1 cellular context compared by ENCODE assay signal in genomic region chr1:169091480-169091941, GRCh38.
TF ChIP-seq lines count a peak whose summit lies in the region.

No MANE protein-coding gene starts in this region.

TF ChIP-seq in GM12878, 131 proteins besides CTCF, POLR2A, EP300 and RAD21 (continued from another document and continues in another):
- TF ChIP-seq, protein P1, sequence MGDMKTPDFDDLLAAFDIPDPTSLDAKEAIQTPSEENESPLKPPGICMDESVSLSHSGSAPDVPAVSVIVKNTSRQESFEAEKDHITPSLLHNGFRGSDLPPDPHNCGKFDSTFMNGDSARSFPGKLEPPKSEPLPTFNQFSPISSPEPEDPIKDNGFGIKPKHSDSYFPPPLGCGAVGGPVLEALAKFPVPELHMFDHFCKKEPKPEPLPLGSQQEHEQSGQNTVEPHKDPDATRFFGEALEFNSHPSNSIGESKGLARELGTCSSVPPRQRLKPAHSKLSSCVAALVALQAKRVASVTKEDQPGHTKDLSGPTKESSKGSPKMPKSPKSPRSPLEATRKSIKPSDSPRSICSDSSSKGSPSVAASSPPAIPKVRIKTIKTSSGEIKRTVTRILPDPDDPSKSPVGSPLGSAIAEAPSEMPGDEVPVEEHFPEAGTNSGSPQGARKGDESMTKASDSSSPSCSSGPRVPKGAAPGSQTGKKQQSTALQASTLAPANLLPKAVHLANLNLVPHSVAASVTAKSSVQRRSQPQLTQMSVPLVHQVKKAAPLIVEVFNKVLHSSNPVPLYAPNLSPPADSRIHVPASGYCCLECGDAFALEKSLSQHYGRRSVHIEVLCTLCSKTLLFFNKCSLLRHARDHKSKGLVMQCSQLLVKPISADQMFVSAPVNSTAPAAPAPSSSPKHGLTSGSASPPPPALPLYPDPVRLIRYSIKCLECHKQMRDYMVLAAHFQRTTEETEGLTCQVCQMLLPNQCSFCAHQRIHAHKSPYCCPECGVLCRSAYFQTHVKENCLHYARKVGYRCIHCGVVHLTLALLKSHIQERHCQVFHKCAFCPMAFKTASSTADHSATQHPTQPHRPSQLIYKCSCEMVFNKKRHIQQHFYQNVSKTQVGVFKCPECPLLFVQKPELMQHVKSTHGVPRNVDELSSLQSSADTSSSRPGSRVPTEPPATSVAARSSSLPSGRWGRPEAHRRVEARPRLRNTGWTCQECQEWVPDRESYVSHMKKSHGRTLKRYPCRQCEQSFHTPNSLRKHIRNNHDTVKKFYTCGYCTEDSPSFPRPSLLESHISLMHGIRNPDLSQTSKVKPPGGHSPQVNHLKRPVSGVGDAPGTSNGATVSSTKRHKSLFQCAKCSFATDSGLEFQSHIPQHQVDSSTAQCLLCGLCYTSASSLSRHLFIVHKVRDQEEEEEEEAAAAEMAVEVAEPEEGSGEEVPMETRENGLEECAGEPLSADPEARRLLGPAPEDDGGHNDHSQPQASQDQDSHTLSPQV (IDR thresholded peaks at IDR 0.05): no peak
- TF ChIP-seq REST (IDR thresholded peaks at IDR 0.05; ENCODE audit: low read depth, low read length) (no peak), PAX5 (IDR thresholded peaks at IDR 0.05; ENCODE audit: borderline replicate concordance, low read depth, low read length) (no peak), KLF5 (IDR thresholded peaks at IDR 0.05; ENCODE audit: partially characterized antibody) (no peak), FOXK2 (IDR thresholded peaks at IDR 0.05) (no peak), NFIC (IDR thresholded peaks at IDR 0.05; ENCODE audit: low read depth, low read length) (no peak), EGR1 (IDR thresholded peaks at IDR 0.05; ENCODE audit: borderline replicate concordance in 1 of 2, low read depth in 2 of 2, low read length in 2 of 2) (no peak), FOXM1 (IDR thresholded peaks at IDR 0.05; ENCODE audit: low read depth, low read length) (0 out of 2 replicates have a peak, but pooled peaks have one; percentile 5), ZNF384 (IDR thresholded peaks at IDR 0.05; ENCODE audit: borderline replicate concordance, low read depth, low read length) (no peak), BCLAF1 (IDR thresholded peaks at IDR 0.05) (no peak), CBFB (IDR thresholded peaks at IDR 0.05; ENCODE audit: low read depth) (no peak), ETV6 (conservative IDR thresholded peaks at IDR 0.05 in 1 of 2, IDR thresholded peaks at IDR 0.05 in 1 of 2; ENCODE audit: borderline replicate concordance in 1 of 2, low read depth in 1 of 2) (no peak), CBX3 (IDR thresholded peaks at IDR 0.05; ENCODE audit: borderline replicate concordance, low read depth) (no peak), YBX1 (IDR thresholded peaks at IDR 0.05) (no peak), NKRF (conservative IDR thresholded peaks at IDR 0.05) (no peak), ATF7 (IDR thresholded peaks at IDR 0.05; ENCODE audit: low read depth) (peak; percentile 71), POLR2AphosphoS2 (IDR thresholded peaks at IDR 0.05; ENCODE audit: low read depth, low read length) (no peak), CREM (IDR thresholded peaks at IDR 0.05; ENCODE audit: low read depth) (peak; percentile 62; the same call in 1 of the 2 replicates), ZNF622 (IDR thresholded peaks at IDR 0.05) (no peak), BRCA1 (IDR thresholded peaks at IDR 0.05; ENCODE audit: low read depth, low read length) (no peak), MTA2 (IDR thresholded peaks at IDR 0.05; ENCODE audit: low read depth) (no peak), MXI1 (IDR thresholded peaks at IDR 0.05; ENCODE audit: low read depth, low read length) (no peak), MYB (IDR thresholded peaks at IDR 0.05; ENCODE audit: borderline replicate concordance, low read depth, low read length) (no peak)
- TF ChIP-seq, protein P2, sequence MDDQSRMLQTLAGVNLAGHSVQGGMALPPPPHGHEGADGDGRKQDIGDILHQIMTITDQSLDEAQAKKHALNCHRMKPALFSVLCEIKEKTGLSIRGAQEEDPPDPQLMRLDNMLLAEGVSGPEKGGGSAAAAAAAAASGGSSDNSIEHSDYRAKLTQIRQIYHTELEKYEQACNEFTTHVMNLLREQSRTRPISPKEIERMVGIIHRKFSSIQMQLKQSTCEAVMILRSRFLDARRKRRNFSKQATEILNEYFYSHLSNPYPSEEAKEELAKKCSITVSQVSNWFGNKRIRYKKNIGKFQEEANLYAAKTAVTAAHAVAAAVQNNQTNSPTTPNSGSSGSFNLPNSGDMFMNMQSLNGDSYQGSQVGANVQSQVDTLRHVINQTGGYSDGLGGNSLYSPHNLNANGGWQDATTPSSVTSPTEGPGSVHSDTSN (IDR thresholded peaks at IDR 0.05; ENCODE audit: insufficient replicate concordance, low read depth, low read length): no peak
- TF ChIP-seq, protein P3, sequence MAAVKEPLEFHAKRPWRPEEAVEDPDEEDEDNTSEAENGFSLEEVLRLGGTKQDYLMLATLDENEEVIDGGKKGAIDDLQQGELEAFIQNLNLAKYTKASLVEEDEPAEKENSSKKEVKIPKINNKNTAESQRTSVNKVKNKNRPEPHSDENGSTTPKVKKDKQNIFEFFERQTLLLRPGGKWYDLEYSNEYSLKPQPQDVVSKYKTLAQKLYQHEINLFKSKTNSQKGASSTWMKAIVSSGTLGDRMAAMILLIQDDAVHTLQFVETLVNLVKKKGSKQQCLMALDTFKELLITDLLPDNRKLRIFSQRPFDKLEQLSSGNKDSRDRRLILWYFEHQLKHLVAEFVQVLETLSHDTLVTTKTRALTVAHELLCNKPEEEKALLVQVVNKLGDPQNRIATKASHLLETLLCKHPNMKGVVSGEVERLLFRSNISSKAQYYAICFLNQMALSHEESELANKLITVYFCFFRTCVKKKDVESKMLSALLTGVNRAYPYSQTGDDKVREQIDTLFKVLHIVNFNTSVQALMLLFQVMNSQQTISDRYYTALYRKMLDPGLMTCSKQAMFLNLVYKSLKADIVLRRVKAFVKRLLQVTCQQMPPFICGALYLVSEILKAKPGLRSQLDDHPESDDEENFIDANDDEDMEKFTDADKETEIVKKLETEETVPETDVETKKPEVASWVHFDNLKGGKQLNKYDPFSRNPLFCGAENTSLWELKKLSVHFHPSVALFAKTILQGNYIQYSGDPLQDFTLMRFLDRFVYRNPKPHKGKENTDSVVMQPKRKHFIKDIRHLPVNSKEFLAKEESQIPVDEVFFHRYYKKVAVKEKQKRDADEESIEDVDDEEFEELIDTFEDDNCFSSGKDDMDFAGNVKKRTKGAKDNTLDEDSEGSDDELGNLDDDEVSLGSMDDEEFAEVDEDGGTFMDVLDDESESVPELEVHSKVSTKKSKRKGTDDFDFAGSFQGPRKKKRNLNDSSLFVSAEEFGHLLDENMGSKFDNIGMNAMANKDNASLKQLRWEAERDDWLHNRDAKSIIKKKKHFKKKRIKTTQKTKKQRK (IDR thresholded peaks at IDR 0.05; ENCODE audit: low read depth, low read length): no peak
- TF ChIP-seq, protein P4, sequence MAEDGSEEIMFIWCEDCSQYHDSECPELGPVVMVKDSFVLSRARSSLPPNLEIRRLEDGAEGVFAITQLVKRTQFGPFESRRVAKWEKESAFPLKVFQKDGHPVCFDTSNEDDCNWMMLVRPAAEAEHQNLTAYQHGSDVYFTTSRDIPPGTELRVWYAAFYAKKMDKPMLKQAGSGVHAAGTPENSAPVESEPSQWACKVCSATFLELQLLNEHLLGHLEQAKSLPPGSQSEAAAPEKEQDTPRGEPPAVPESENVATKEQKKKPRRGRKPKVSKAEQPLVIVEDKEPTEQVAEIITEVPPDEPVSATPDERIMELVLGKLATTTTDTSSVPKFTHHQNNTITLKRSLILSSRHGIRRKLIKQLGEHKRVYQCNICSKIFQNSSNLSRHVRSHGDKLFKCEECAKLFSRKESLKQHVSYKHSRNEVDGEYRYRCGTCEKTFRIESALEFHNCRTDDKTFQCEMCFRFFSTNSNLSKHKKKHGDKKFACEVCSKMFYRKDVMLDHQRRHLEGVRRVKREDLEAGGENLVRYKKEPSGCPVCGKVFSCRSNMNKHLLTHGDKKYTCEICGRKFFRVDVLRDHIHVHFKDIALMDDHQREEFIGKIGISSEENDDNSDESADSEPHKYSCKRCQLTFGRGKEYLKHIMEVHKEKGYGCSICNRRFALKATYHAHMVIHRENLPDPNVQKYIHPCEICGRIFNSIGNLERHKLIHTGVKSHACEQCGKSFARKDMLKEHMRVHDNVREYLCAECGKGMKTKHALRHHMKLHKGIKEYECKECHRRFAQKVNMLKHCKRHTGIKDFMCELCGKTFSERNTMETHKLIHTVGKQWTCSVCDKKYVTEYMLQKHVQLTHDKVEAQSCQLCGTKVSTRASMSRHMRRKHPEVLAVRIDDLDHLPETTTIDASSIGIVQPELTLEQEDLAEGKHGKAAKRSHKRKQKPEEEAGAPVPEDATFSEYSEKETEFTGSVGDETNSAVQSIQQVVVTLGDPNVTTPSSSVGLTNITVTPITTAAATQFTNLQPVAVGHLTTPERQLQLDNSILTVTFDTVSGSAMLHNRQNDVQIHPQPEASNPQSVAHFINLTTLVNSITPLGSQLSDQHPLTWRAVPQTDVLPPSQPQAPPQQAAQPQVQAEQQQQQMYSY (CRISPR knock-in tag; IDR thresholded peaks at IDR 0.05): no peak
